In genomic region chr19:29324717-29325116, GRCh38 we compare ENCODE assay signal across 15 cellular contexts.
DNase-seq lines count a peak whose midpoint lies in the region; TF ChIP-seq lines count a peak whose summit lies in the region.
"Had no signal": no experiment of that assay in that cellular context is flagged by ENCODE, and none has a peak within 500 bp of the region (broad histone marks: within the 10 kb centered on the region; RNA-seq: fewer than 3 reads in every experiment).

No MANE protein-coding gene starts in this region.

- no peaks in the 10 kb centered on the region for H4K20me1 ChIP-seq in OCI-LY7 (ENCODE audit: insufficient read depth, low read length)

- H3K4me1 ChIP-seq in OCI-LY7 (ENCODE audit: insufficient read depth, low read length, poor library complexity, severe bottlenecking): peaks cover 33% of the 10 kb centered on the region
- H3K4me1 ChIP-seq in sigmoid colon: no peaks in the 10 kb centered on the region
- H3K4me1 ChIP-seq: BE2C had no signal

- TF ChIP-seq CTCF in OCI-LY7 (conservative IDR thresholded peaks at IDR 0.05; ENCODE audit: low read length): no peak
- TF ChIP-seq CTCF in sigmoid colon (IDR thresholded peaks at IDR 0.05): no peak

- no peaks in the 10 kb centered on the region for H3K79me2 ChIP-seq in OCI-LY7 (ENCODE audit: insufficient read depth, low read depth, low read length)

- no peak overlapping the region for H3K4me3 Mint-ChIP-seq in activated naive CD4-positive, alpha-beta T cell treated with anti-CD3 and anti-CD28 coated beads for 36 hours
- H3K4me3 Mint-ChIP-seq: CD4-positive, alpha-beta memory T cell; GM23338 had no signal

- TF ChIP-seq EP300 in sigmoid colon (IDR thresholded peaks at IDR 0.05): no peak

- intact Hi-C loops in OCI-LY7 (cut with micrococcal nuclease; ENCODE audit: unreplicated experiment) (no loop called here), sigmoid colon (cut with DNase I) (no loop called here)
- intact Hi-C loops in activated naive CD4-positive, alpha-beta T cell treated with anti-CD3 and anti-CD28 coated beads for 36 hours (cut with micrococcal nuclease): no loop called here

- peak overlapping the region; percentile 72 for H3K4me2 ChIP-seq in OCI-LY7 (ENCODE audit: low read length)
- H3K4me2 ChIP-seq: GM23338 had no signal

- no peak for TF ChIP-seq POLR2A in sigmoid colon (IDR thresholded peaks at IDR 0.05)

- peaks cover 10% of the 10 kb centered on the region for H3K9me3 Mint-ChIP-seq in activated naive CD4-positive, alpha-beta T cell treated with anti-CD3 and anti-CD28 coated beads for 36 hours

- peak overlapping the region; percentile 51 for H3K4me3 ChIP-seq in OCI-LY7 (ENCODE audit: low read depth, low read length, poor library complexity, severe bottlenecking)
- no peak overlapping the region for H3K4me3 ChIP-seq in sigmoid colon
- H3K4me3 ChIP-seq: GM23338 had no signal

- H3K27ac Mint-ChIP-seq in activated naive CD4-positive, alpha-beta T cell treated with anti-CD3 and anti-CD28 coated beads for 36 hours: no peak overlapping the region
- H3K27ac Mint-ChIP-seq: CD4-positive, alpha-beta memory T cell; GM23338 had no signal

- H3K4me1 Mint-ChIP-seq in activated naive CD4-positive, alpha-beta T cell treated with anti-CD3 and anti-CD28 coated beads for 36 hours (ENCODE audit: low read depth): no peaks in the 10 kb centered on the region

- H3K27ac ChIP-seq in OCI-LY7 (ENCODE audit: low read depth, low read length, poor library complexity, severe bottlenecking) (peak overlapping the region; percentile 73), sigmoid colon (no peak overlapping the region)
- H3K27ac ChIP-seq: C4-2B had no signal

- H2AFZ ChIP-seq in OCI-LY7 (ENCODE audit: low read length): peak overlapping the region; percentile 88
- H2AFZ ChIP-seq: GM23338 had no signal

- BruUV-seq in OCI-LY7 (replicated peaks; lab: Mats Ljungman, UMichigan): no TSS peak

- peaks cover 6% of the 10 kb centered on the region for H3K27me3 Mint-ChIP-seq in activated naive CD4-positive, alpha-beta T cell treated with anti-CD3 and anti-CD28 coated beads for 36 hours (ENCODE audit: low read depth)

- H3K36me3 ChIP-seq in OCI-LY7 (ENCODE audit: insufficient read depth, low read length): no peaks in the 10 kb centered on the region; the same call in 1 of the 2 replicates
- H3K36me3 ChIP-seq in sigmoid colon: no peaks in the 10 kb centered on the region
- H3K36me3 ChIP-seq: BE2C had no signal

- POLR2A ChIA-PET in OCI-LY7 (lab: Charles Lee): no interaction called here

- WGBS in sigmoid colon, 2 donors: 82 to 87% methylated on average over 6 of the region's 6 CpGs

- H3K9me3 ChIP-seq in OCI-LY7 (ENCODE audit: low read length): peaks cover 7% of the 10 kb centered on the region; the same call in 1 of the 2 replicates
- no peaks in the 10 kb centered on the region for H3K9me3 ChIP-seq in sigmoid colon
- H3K9me3 ChIP-seq: BE2C had no signal

- DNase-seq in D341Med (ENCODE audit: low spot score): peak; percentile 9
- DNase-seq in OCI-LY7 (ENCODE audit: low spot score): no peak
- peak; percentile 14 for DNase-seq in islet precursor cell
- DNase-seq in sigmoid colon: peak; percentile 40
- no peak for DNase-seq in activated naive CD4-positive, alpha-beta T cell treated with anti-CD3 and anti-CD28 coated beads for 36 hours
- DNase-seq in NCI-H1105 (lab: John Stamatoyannopoulos, UW): no peak
- DNase-seq in AG08395 (ENCODE audit: low spot score): no peak
- DNase-seq: BE2C; CD4-positive, alpha-beta memory T cell; DMS153; DMS79 treated with DMSO at 0.1 percent for 48 hours; EL; H7 had no signal

- CTCF ChIA-PET in OCI-LY7 (lab: Charles Lee; ENCODE audit: unreplicated experiment): no interaction called here
- CTCF ChIA-PET in activated naive CD4-positive, alpha-beta T cell treated with anti-CD3 and anti-CD28 coated beads for 36 hours (lab: Charles Lee): no interaction called here

- H3K27me3 ChIP-seq in sigmoid colon: no peaks in the 10 kb centered on the region

- no peaks in the 10 kb centered on the region for H3K36me3 Mint-ChIP-seq in activated naive CD4-positive, alpha-beta T cell treated with anti-CD3 and anti-CD28 coated beads for 36 hours (ENCODE audit: low read depth)
- H3K36me3 Mint-ChIP-seq: CD4-positive, alpha-beta memory T cell had no signal

- no peaks in the 10 kb centered on the region for H3K9me2 ChIP-seq in OCI-LY7 (ENCODE audit: insufficient read depth, low read length)

Comparison
In these comparisons a context has a peak if more than half of its experiments do, and no peak if none do; other contexts are left out.
1. DNase-seq: peak in D341Med (single experiment), islet precursor cell (single experiment) and sigmoid colon (single experiment); none in OCI-LY7 (single experiment), activated naive CD4-positive, alpha-beta T cell treated with anti-CD3 and anti-CD28 coated beads for 36 hours (single experiment), NCI-H1105 (single experiment) and AG08395 (single experiment).